ENCODE assay signal across 12 cellular contexts in genomic region chr1:164654200-164654599, GRCh38.
DNase-seq lines count a peak whose midpoint lies in the region; ATAC-seq and TF ChIP-seq lines count a peak whose summit lies in the region.
"Had no signal": no experiment of that assay in that cellular context is flagged by ENCODE, and none has a peak within 500 bp of the region (broad histone marks: within the 10 kb centered on the region; RNA-seq: fewer than 3 reads in every experiment).

No MANE protein-coding gene starts in this region.

- peaks cover 76% of the 10 kb centered on the region for H3K4me1 Mint-ChIP-seq in brain
- peaks cover 6% of the 10 kb centered on the region for H3K4me1 Mint-ChIP-seq in activated T-helper 17 cell treated with anti-CD3 and anti-CD28 coated beads, Interleukin-2, amount 50 U/mL, for 72 hours

- H4K20me1 ChIP-seq in neural cell (ENCODE audit: insufficient read depth) = no peaks in the 10 kb centered on the region

- H3K4me3 Mint-ChIP-seq in brain = no peak overlapping the region
- no peak overlapping the region for H3K4me3 Mint-ChIP-seq in activated T-helper 17 cell treated with anti-CD3 and anti-CD28 coated beads, Interleukin-2, amount 50 U/mL, for 72 hours
- H3K4me3 Mint-ChIP-seq: CD14-positive monocyte; CD8-positive, alpha-beta T cell; GM23338; IgD-negative memory B cell had no signal

- no peak for DNase-seq in NCI-H1092 treated with DMSO at 0.1 percent for 48 hours (lab: John Stamatoyannopoulos, UW)
- DNase-seq: CD8-positive, alpha-beta T cell; COR-L47; H7 had no signal

- POLR2A ChIA-PET in HEK293 (lab: Yijun Ruan, JAX) = no interaction called here

- H3K4me3 ChIP-seq in HEK293 (ENCODE audit: low read depth, low read length) = no peak overlapping the region
- no peak overlapping the region for H3K4me3 ChIP-seq in neural cell (ENCODE audit: low read length)
- H3K4me3 ChIP-seq: GM23338 had no signal

- TF ChIP-seq CTCF in HEK293 (tag by site-specific recombination; IDR thresholded peaks at IDR 0.05) (no peak), brain (conservative IDR thresholded peaks at IDR 0.05) (no peak), neural cell (IDR thresholded peaks at IDR 0.05; ENCODE audit: poor library complexity, severe bottlenecking) (no peak)

- H3K36me3 ChIP-seq in HEK293 (ENCODE audit: control insufficient read depth in 2 of 2, insufficient read depth in 1 of 2, low read length in 2 of 2) (no peaks in the 10 kb centered on the region), neural cell (ENCODE audit: insufficient read depth, low read length) (no peaks in the 10 kb centered on the region)

- H3K36me3 Mint-ChIP-seq in brain = peaks cover 39% of the 10 kb centered on the region
- H3K36me3 Mint-ChIP-seq in activated T-helper 17 cell treated with anti-CD3 and anti-CD28 coated beads, Interleukin-2, amount 50 U/mL, for 72 hours (ENCODE audit: low read depth) = no peaks in the 10 kb centered on the region
- H3K36me3 Mint-ChIP-seq: CD14-positive monocyte; CD8-positive, alpha-beta T cell; IgD-negative memory B cell had no signal

- no peak overlapping the region for H3K4me2 ChIP-seq in neural cell (ENCODE audit: low read length)
- H3K4me2 ChIP-seq: GM23338 had no signal

- H3K27ac ChIP-seq in HEK293 (ENCODE audit: extremely low read depth, low read depth, low read length) (no peak overlapping the region), neural cell (ENCODE audit: low read length) (peak overlapping the region; percentile 25)

- peaks cover 72% of the 10 kb centered on the region for H3K79me2 ChIP-seq in neural cell (replicated peaks; ENCODE audit: insufficient read depth, low read length)

- TF ChIP-seq RAD21 in neural cell (conservative IDR thresholded peaks at IDR 0.05) = no peak

- no peaks in the 10 kb centered on the region for H3K9me2 ChIP-seq in neural cell (ENCODE audit: insufficient read depth, low read length)

- H3K4me1 ChIP-seq in HEK293 (ENCODE audit: control insufficient read depth, insufficient read depth, low read length) = peaks cover 5% of the 10 kb centered on the region; the same call in 1 of the 2 replicates

- CTCF ChIA-PET in HEK293 (lab: Yijun Ruan, JAX) = interaction anchor here (0.7 to 0.8 kb wide), 2 partner anchors 201 to 667 kb away, joined by 3 read pairs; no protein-coding TSS in a partner anchor

- H3K9ac ChIP-seq in neural cell (ENCODE audit: low read length) = no peak overlapping the region

- peaks cover 9% of the 10 kb centered on the region for H3F3A ChIP-seq in neural cell (ENCODE audit: insufficient read depth, low read length, poor library complexity, severe bottlenecking)

- H3K9me3 ChIP-seq in HEK293 (ENCODE audit: control insufficient read depth, insufficient read depth, low read depth, low read length) (no peaks in the 10 kb centered on the region), neural cell (ENCODE audit: low read length) (no peaks in the 10 kb centered on the region)

- peaks cover 0 to 2% (median 0%) of the 10 kb centered on the region in 5 experiments for H3K9me3 Mint-ChIP-seq in brain
- H3K9me3 Mint-ChIP-seq in activated T-helper 17 cell treated with anti-CD3 and anti-CD28 coated beads, Interleukin-2, amount 50 U/mL, for 72 hours = no peaks in the 10 kb centered on the region
- H3K9me3 Mint-ChIP-seq: CD8-positive, alpha-beta T cell; GM23338; IgD-negative memory B cell had no signal

- H3K27ac Mint-ChIP-seq in brain = peak overlapping the region in 3 of 5 experiments; percentile 2 to 54 (median 20)
- H3K27ac Mint-ChIP-seq in activated T-helper 17 cell treated with anti-CD3 and anti-CD28 coated beads, Interleukin-2, amount 50 U/mL, for 72 hours = no peak overlapping the region
- H3K27ac Mint-ChIP-seq: CD14-positive monocyte; CD8-positive, alpha-beta T cell; GM23338; IgD-negative memory B cell had no signal

- ATAC-seq in activated T-helper 17 cell treated with anti-CD3 and anti-CD28 coated beads, Interleukin-2, amount 50 U/mL, for 72 hours (replicated peaks) = no peak
- ATAC-seq in GM21526 (IDR thresholded peaks at IDR 0.05; ENCODE audit: low FRiP score, unreplicated experiment) = no peak
- ATAC-seq: CD8-positive, alpha-beta T cell had no signal

- no peaks in the 10 kb centered on the region for H3K27me3 ChIP-seq in neural cell (ENCODE audit: insufficient read depth, low read depth, low read length)

- H2AFZ ChIP-seq in neural cell (ENCODE audit: low read depth, low read length) = no peak overlapping the region
- H2AFZ ChIP-seq: GM23338 had no signal

- TF ChIP-seq EP300 in neural cell (conservative IDR thresholded peaks at IDR 0.05; ENCODE audit: poor library complexity, severe bottlenecking) = no peak

- no peaks in the 10 kb centered on the region for H3K27me3 Mint-ChIP-seq in brain
- H3K27me3 Mint-ChIP-seq in activated T-helper 17 cell treated with anti-CD3 and anti-CD28 coated beads, Interleukin-2, amount 50 U/mL, for 72 hours = no peaks in the 10 kb centered on the region

TF ChIP-seq in HEK293, 187 proteins besides CTCF, POLR2A, EP300 and RAD21 (continues in another document):
- TF ChIP-seq ZSCAN23 (tag by site-specific recombination; IDR thresholded peaks at IDR 0.05) (no peak), ZNF2 (tag by site-specific recombination; IDR thresholded peaks at IDR 0.05) (no peak), ZNF366 (tag by site-specific recombination; conservative IDR thresholded peaks at IDR 0.05) (peak; percentile 40), MZF1 (tag by site-specific recombination; IDR thresholded peaks at IDR 0.05; ENCODE audit: borderline replicate concordance) (no peak), ZBTB21 (tag by site-specific recombination; IDR thresholded peaks at IDR 0.05) (peak; percentile 80), ZFP41 (tag by site-specific recombination; IDR thresholded peaks at IDR 0.05; ENCODE audit: borderline replicate concordance) (no peak), ZSCAN4 (tag by site-specific recombination; IDR thresholded peaks at IDR 0.05) (no peak), SALL2 (tag by site-specific recombination; IDR thresholded peaks at IDR 0.05; ENCODE audit: borderline replicate concordance) (no peak), ZNF302 (tag by site-specific recombination; IDR thresholded peaks at IDR 0.05; ENCODE audit: low read depth) (no peak), YY1 (tag by site-specific recombination; IDR thresholded peaks at IDR 0.05) (no peak), ZNF266 (tag by site-specific recombination; IDR thresholded peaks at IDR 0.05; ENCODE audit: low read depth) (no peak)

TF ChIP-seq in neural cell, 6 proteins besides CTCF, POLR2A, EP300 and RAD21:
- TF ChIP-seq TAF1 (IDR thresholded peaks at IDR 0.05; ENCODE audit: low read depth) = no peak
- no peak for TF ChIP-seq SMC3 (conservative IDR thresholded peaks at IDR 0.05; ENCODE audit: poor library complexity)
- TF ChIP-seq POLR2AphosphoS5 (IDR thresholded peaks at IDR 0.05) = no peak
- TF ChIP-seq MXI1 (conservative IDR thresholded peaks at IDR 0.05; ENCODE audit: poor library complexity, severe bottlenecking) = no peak
